In the genomic region with DNA sequence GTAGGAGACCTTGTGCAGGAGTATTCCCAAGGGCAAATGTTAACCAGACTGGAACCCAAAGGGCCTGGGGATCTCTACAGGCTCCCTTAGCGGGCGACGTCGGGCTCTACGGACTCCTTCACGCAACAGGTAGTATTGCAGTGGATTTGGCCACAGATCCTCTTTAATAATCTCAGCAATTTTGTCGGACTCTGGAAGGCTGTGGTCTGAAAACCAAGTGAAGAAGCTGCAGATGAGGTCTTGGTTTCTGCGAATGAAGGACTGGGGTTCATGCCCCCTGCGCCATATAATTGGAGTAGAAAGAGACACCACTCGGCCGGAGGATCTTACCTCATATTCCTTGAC, we compare ENCODE assay signal across 9 cellular contexts. TPM values are rescaled to one million over a fixed set of nuclear protein-coding genes. Genes with fewer than 3 reads are reported as not detected.
DNase-seq lines count a peak whose midpoint lies in the region; ATAC-seq, FAIRE-seq and TF ChIP-seq lines count a peak whose summit lies in the region.
"Had no signal": no experiment of that assay in that cellular context is flagged by ENCODE, and none has a peak within 500 bp of the region (broad histone marks: within the 10 kb centered on the region; RNA-seq: fewer than 3 reads in every experiment).

No MANE protein-coding gene starts in this region.

- in situ Hi-C loops in HepG2 (cut with HindIII; ENCODE audit: extremely low pct_ligation_motif_present, low pct_unique_long_range_greater_than_20kb): loop anchor here (10.0 to 25.0 kb wide), 2 partner anchors 286 to 384 kb away; a partner anchor contains a TSS

- H3K9me3 ChIP-seq in adipocyte (ENCODE audit: control insufficient read depth, low read length): no peaks in the 10 kb centered on the region
- H3K9me3 ChIP-seq in HepG2 (ENCODE audit: low read length): no peaks in the 10 kb centered on the region
- no peaks in the 10 kb centered on the region for H3K9me3 ChIP-seq in thymus (ENCODE audit: control insufficient read depth)

- H3K4me3 ChIP-seq in adipocyte (ENCODE audit: low read length) (peak overlapping the region; percentile 97), HepG2 (replicated peaks in 1 of 3; ENCODE audit: insufficient read depth in 1 of 3, low read depth in 2 of 3, low read length in 3 of 3) (peak overlapping the region; percentile 82 to 97 (median 87)), thymus (ENCODE audit: low read length) (peak overlapping the region; percentile 75)

- H3K4me1 ChIP-seq in adipocyte (ENCODE audit: control insufficient read depth, insufficient read depth, low read length): peaks cover 46% of the 10 kb centered on the region
- peaks cover 49% of the 10 kb centered on the region for H3K4me1 ChIP-seq in HepG2 (ENCODE audit: insufficient read depth, low read length)
- H3K4me1 ChIP-seq in thymus (ENCODE audit: control insufficient read depth, insufficient read depth, low read length): peaks cover 25% of the 10 kb centered on the region

- peaks cover 35% of the 10 kb centered on the region for H4K20me1 ChIP-seq in HepG2 (ENCODE audit: insufficient read depth, low read length)

- peak overlapping the region; percentile 90 for H3K4me2 ChIP-seq in HepG2 (ENCODE audit: low read depth, low read length)

- POLR2A ChIA-PET in HepG2 (lab: Yijun Ruan, JAX): interaction anchor here (1.2 to 3.0 kb wide), 5 partner anchors 10 to 293 kb away, joined by 4 to 35 read pairs (median 15); a partner anchor contains a TSS

- CTCF ChIA-PET in activated CD8-positive, alpha-beta memory T cell treated with anti-CD3 and anti-CD28 coated beads, Interleukin-2, amount 10 ng/mL, durations not matched to agents 7 days and 5 days (lab: Charles Lee): interaction anchor here (0.7 to 2.8 kb wide), 5 partner anchors 10 to 286 kb away, joined by 3 to 15 read pairs (median 4); no protein-coding TSS in a partner anchor
- CTCF ChIA-PET in HepG2 (lab: Yijun Ruan, JAX; ENCODE audit: low intra/inter-chr PET ratio, low total read pairs): no interaction called here

- peaks cover 52% of the 10 kb centered on the region for H3K4me1 Mint-ChIP-seq in activated CD8-positive, alpha-beta memory T cell treated with anti-CD3 and anti-CD28 coated beads, Interleukin-2, amount 10 ng/mL, durations not matched to agents 7 days and 5 days

- no peak; a peak in 1 of 4 replicates for TF ChIP-seq POLR2A in HepG2 (IDR thresholded peaks at IDR 0.05; ENCODE audit: insufficient read depth in 1 of 2, low read depth in 2 of 2, low read length in 2 of 2)

- ATAC-seq in activated CD8-positive, alpha-beta memory T cell treated with anti-CD3 and anti-CD28 coated beads, Interleukin-2, amount 10 ng/mL, durations not matched to agents 7 days and 5 days: no peak
- peak; percentile 3; the same call in 1 of the 3 replicates for ATAC-seq in HepG2
- no peak for ATAC-seq in HG03196 (IDR thresholded peaks at IDR 0.05; ENCODE audit: unreplicated experiment)

- H3K27me3 Mint-ChIP-seq in activated CD8-positive, alpha-beta memory T cell treated with anti-CD3 and anti-CD28 coated beads, Interleukin-2, amount 10 ng/mL, durations not matched to agents 7 days and 5 days: no peaks in the 10 kb centered on the region

- WGBS in HepG2 (ENCODE audit: low lambda C conversion rate): 69% methylated on average over 11 of the region's 11 CpGs
- 88% methylated on average over 11 of the region's 11 CpGs for WGBS in thymus

- peak overlapping the region; percentile 100 for H3K4me3 Mint-ChIP-seq in activated CD8-positive, alpha-beta memory T cell treated with anti-CD3 and anti-CD28 coated beads, Interleukin-2, amount 10 ng/mL, durations not matched to agents 7 days and 5 days

- no peaks in the 10 kb centered on the region for H3K9me3 Mint-ChIP-seq in activated CD8-positive, alpha-beta memory T cell treated with anti-CD3 and anti-CD28 coated beads, Interleukin-2, amount 10 ng/mL, durations not matched to agents 7 days and 5 days (ENCODE audit: low read depth)

- peaks cover 43% of the 10 kb centered on the region for H3K79me2 ChIP-seq in HepG2 (ENCODE audit: insufficient read depth, low read length)

- TF ChIP-seq RAD21 in HepG2 (CRISPR knock-in tag; IDR thresholded peaks at IDR 0.05): no peak

- DNase-seq in activated CD8-positive, alpha-beta memory T cell treated with anti-CD3 and anti-CD28 coated beads, Interleukin-2, amount 10 ng/mL, durations not matched to agents 7 days and 5 days: no peak
- DNase-seq in activated CD8-positive, alpha-beta memory T cell treated with anti-CD3 and anti-CD28 coated beads for 24 hours: no peak
- no peak for DNase-seq in adipocyte (ENCODE audit: low read depth)
- no peak for DNase-seq in HepG2 (ENCODE audit: low spot score)
- DNase-seq in effector CD8-positive, alpha-beta T cell (lab: John Stamatoyannopoulos, UW): no peak
- DNase-seq in NCI-H2029 treated with DMSO at 0.1 percent for 48 hours (lab: John Stamatoyannopoulos, UW): no peak

- no TSS peak for BruUV-seq in HepG2 (replicated peaks; lab: Mats Ljungman, UMichigan)

- H3K27ac ChIP-seq in HepG2 (ENCODE audit: extremely low read length, insufficient read depth, low read length) (peak overlapping the region; percentile 87), thymus (ENCODE audit: low read depth) (no peak overlapping the region)

- H3K27ac Mint-ChIP-seq in activated CD8-positive, alpha-beta memory T cell treated with anti-CD3 and anti-CD28 coated beads, Interleukin-2, amount 10 ng/mL, durations not matched to agents 7 days and 5 days: peak overlapping the region; percentile 99

- peaks cover 8% of the 10 kb centered on the region for H3K36me3 ChIP-seq in adipocyte (ENCODE audit: control insufficient read depth, insufficient read depth, low read length, severe bottlenecking)
- 0 out of 5 replicates have a peak, but pooled peaks cover 0 to 3% of the 10 kb centered on the region in 2 experiments for H3K36me3 ChIP-seq in HepG2 (replicated peaks in 1 of 2; ENCODE audit: control insufficient read depth in 1 of 2, insufficient read depth in 2 of 2, low read length in 2 of 2)
- peaks cover 9% of the 10 kb centered on the region for H3K36me3 ChIP-seq in thymus (ENCODE audit: control insufficient read depth, insufficient read depth)

- peak overlapping the region; percentile 96 for H3K9ac ChIP-seq in adipocyte (ENCODE audit: low read length)
- peak overlapping the region; percentile 97 for H3K9ac ChIP-seq in HepG2 (ENCODE audit: insufficient read depth, low read depth, low read length)

- no peaks in the 10 kb centered on the region for H3K27me3 ChIP-seq in adipocyte (replicated peaks; ENCODE audit: control insufficient read depth, insufficient read depth, low read length)
- no peaks in the 10 kb centered on the region; a peak in 1 of 5 replicates for H3K27me3 ChIP-seq in HepG2 (ENCODE audit: control insufficient read depth in 1 of 2, insufficient read depth in 2 of 2, low read length in 2 of 2)
- H3K27me3 ChIP-seq in thymus (ENCODE audit: control insufficient read depth, insufficient read depth): no peaks in the 10 kb centered on the region

- peaks cover 40% of the 10 kb centered on the region for H3K36me3 Mint-ChIP-seq in activated CD8-positive, alpha-beta memory T cell treated with anti-CD3 and anti-CD28 coated beads, Interleukin-2, amount 10 ng/mL, durations not matched to agents 7 days and 5 days

- TF ChIP-seq CTCF in HepG2 (CRISPR knock-in tag; IDR thresholded peaks at IDR 0.05): no peak

- intact Hi-C loops in HepG2 (cut with micrococcal nuclease; ENCODE audit: unreplicated experiment): loop anchor here (2.0 to 10.0 kb wide), 4 partner anchors 24 to 354 kb away; a partner anchor contains a TSS

- H2AFZ ChIP-seq in HepG2 (ENCODE audit: low read length): no peak overlapping the region

- TF ChIP-seq EP300 in HepG2 (IDR thresholded peaks at IDR 0.05; ENCODE audit: low read depth in 2 of 2, low read length in 2 of 2) (no peak), HepG2 (CRISPR knock-in tag; IDR thresholded peaks at IDR 0.05; ENCODE audit: borderline replicate concordance) (no peak)

- no peak for FAIRE-seq in HepG2 (lab: Jason Lieb, UNC)
- FAIRE-seq: frontal cortex had no signal

RNA-seq across cellular contexts. Expression of a gene that starts 1.3 kb away (rescaled TPM):
- total RNA-seq in activated CD8-positive, alpha-beta memory T cell treated with anti-CD3 and anti-CD28 coated beads, Interleukin-2, amount 10 ng/mL, durations not matched to agents 7 days and 5 days: 10 to 100 TPM; 39.5 to 41.3 TPM
- total RNA-seq in HepG2 (2016; rRNA removed; fragmentation: Illumina TruSeq; extraction: Trizol): 93.0 and 102 TPM in 2 replicates
- total RNA-seq in HepG2 (2016; cell fraction: cytosol; rRNA removed; fragmentation: Illumina TruSeq; extraction: Trizol; ENCODE audit: low read depth): 6.2 and 7.3 TPM in 2 replicates
- 86.9 and 96.9 TPM in 2 replicates for total RNA-seq in HepG2 (2016; cell fraction: insoluble cytoplasmic fraction; rRNA removed; fragmentation: Illumina TruSeq; extraction: Trizol)
- 27.1 and 29.7 TPM in 2 replicates for total RNA-seq in HepG2 (2016; cell fraction: membrane; rRNA removed; fragmentation: Illumina TruSeq; extraction: Trizol)
- 43.2 and 44.5 TPM in 2 replicates for total RNA-seq in HepG2 (2016; cell fraction: nucleus; rRNA removed; fragmentation: Illumina TruSeq; extraction: Trizol)
- 28.3 and 33.0 TPM in 2 replicates for polyA plus RNA-seq in HepG2 (2011; rRNA removed)
- polyA plus RNA-seq in HepG2 (2011; cell fraction: cytosol; rRNA removed): 20.4 and 29.5 TPM in 2 replicates
- 10.7 and 13.8 TPM in 2 replicates for polyA plus RNA-seq in HepG2 (2011; cell fraction: nucleus; rRNA removed)
- polyA plus RNA-seq in HepG2 (2012): 34.7 and 37.0 TPM in 2 replicates
- 3.1 and 3.8 TPM in 2 replicates for polyA plus RNA-seq in HepG2 (2016; cell fraction: cytosol; fragmentation: Illumina TruSeq; extraction: Trizol; ENCODE audit: low read depth)
- 70.1 and 81.8 TPM in 2 replicates for polyA plus RNA-seq in HepG2 (2016; cell fraction: insoluble cytoplasmic fraction; fragmentation: Illumina TruSeq; extraction: Trizol; ENCODE audit: low read depth)
- polyA plus RNA-seq in HepG2 (2016; cell fraction: membrane; fragmentation: Illumina TruSeq; extraction: Trizol; ENCODE audit: low read depth): 12.6 and 14.3 TPM in 2 replicates
- 43.9 and 44.2 TPM in 2 replicates for polyA plus RNA-seq in HepG2 (2016; cell fraction: nucleus; fragmentation: Illumina TruSeq; extraction: Trizol; ENCODE audit: insufficient read depth, low read depth)
- 96.9 and 99.6 TPM in 2 replicates for polyA minus RNA-seq in HepG2 (2011; rRNA and poly(A)+ RNA removed; ENCODE audit: low replicate concordance)
- polyA minus RNA-seq in HepG2 (2011; cell fraction: cytosol; rRNA and poly(A)+ RNA removed): 45.5 and 51.8 TPM in 2 replicates
- 24.7 and 35.2 TPM in 2 replicates for polyA minus RNA-seq in HepG2 (2011; cell fraction: nucleus; rRNA and poly(A)+ RNA removed)
- 48.7 TPM for polyA plus RNA-seq in thymus

RNA-seq across cellular contexts. Expression of a gene that starts 24.6 kb away (rescaled TPM):
- 10 to 100 TPM; 15.1 to 17.3 TPM for total RNA-seq in activated CD8-positive, alpha-beta memory T cell treated with anti-CD3 and anti-CD28 coated beads, Interleukin-2, amount 10 ng/mL, durations not matched to agents 7 days and 5 days
- total RNA-seq in HepG2 (2016; rRNA removed; fragmentation: Illumina TruSeq; extraction: Trizol): 19.7 and 24.0 TPM in 2 replicates
- 1.1 TPM in 2 replicates for total RNA-seq in HepG2 (2016; cell fraction: cytosol; rRNA removed; fragmentation: Illumina TruSeq; extraction: Trizol; ENCODE audit: low read depth)
- total RNA-seq in HepG2 (2016; cell fraction: insoluble cytoplasmic fraction; rRNA removed; fragmentation: Illumina TruSeq; extraction: Trizol): 20.0 and 20.4 TPM in 2 replicates
- 6.4 and 6.9 TPM in 2 replicates for total RNA-seq in HepG2 (2016; cell fraction: membrane; rRNA removed; fragmentation: Illumina TruSeq; extraction: Trizol)
- 18.6 and 19.0 TPM in 2 replicates for total RNA-seq in HepG2 (2016; cell fraction: nucleus; rRNA removed; fragmentation: Illumina TruSeq; extraction: Trizol)
- polyA plus RNA-seq in HepG2 (2011; rRNA removed) (18.0 and 20.4 TPM in 2 replicates), thymus (16.1 TPM)
- polyA plus RNA-seq in HepG2 (2011; cell fraction: cytosol; rRNA removed): 11.2 and 16.9 TPM in 2 replicates
- polyA plus RNA-seq in HepG2 (2011; cell fraction: nucleus; rRNA removed): 25.8 and 34.6 TPM in 2 replicates
- polyA plus RNA-seq in HepG2 (2012): 15.2 and 16.7 TPM in 2 replicates
- 0.89 and 0.94 TPM in 2 replicates for polyA plus RNA-seq in HepG2 (2016; cell fraction: cytosol; fragmentation: Illumina TruSeq; extraction: Trizol; ENCODE audit: low read depth)
- 27.8 and 29.9 TPM in 2 replicates for polyA plus RNA-seq in HepG2 (2016; cell fraction: insoluble cytoplasmic fraction; fragmentation: Illumina TruSeq; extraction: Trizol; ENCODE audit: low read depth)
- polyA plus RNA-seq in HepG2 (2016; cell fraction: membrane; fragmentation: Illumina TruSeq; extraction: Trizol; ENCODE audit: low read depth): 3.6 and 4.2 TPM in 2 replicates
- polyA plus RNA-seq in HepG2 (2016; cell fraction: nucleus; fragmentation: Illumina TruSeq; extraction: Trizol; ENCODE audit: insufficient read depth, low read depth): 31.9 and 32.8 TPM in 2 replicates
- 11.2 and 20.8 TPM in 2 replicates for polyA minus RNA-seq in HepG2 (2011; rRNA and poly(A)+ RNA removed; ENCODE audit: low replicate concordance)
- 8.8 and 9.8 TPM in 2 replicates for polyA minus RNA-seq in HepG2 (2011; cell fraction: cytosol; rRNA and poly(A)+ RNA removed)
- 11.8 and 15.0 TPM in 2 replicates for polyA minus RNA-seq in HepG2 (2011; cell fraction: nucleus; rRNA and poly(A)+ RNA removed)
